In genomic region chr6:98980814-98981213, GRCh38 we compare ENCODE assay signal across 21 cellular contexts. TPM values are rescaled to one million over a fixed set of nuclear protein-coding genes. Genes with fewer than 3 reads are reported as not detected.
DNase-seq lines count a peak whose midpoint lies in the region; ATAC-seq, FAIRE-seq and TF ChIP-seq lines count a peak whose summit lies in the region.
"Had no signal": no experiment of that assay in that cellular context is flagged by ENCODE, and none has a peak within 500 bp of the region (broad histone marks: within the 10 kb centered on the region; RNA-seq: fewer than 3 reads in every experiment).

No MANE protein-coding gene starts in this region.

- no peak for ATAC-seq in GM18505 (IDR thresholded peaks at IDR 0.05; ENCODE audit: unreplicated experiment)
- ATAC-seq: PC-3, T-cell had no signal

- no peak overlapping the region for H3K4me3 ChIP-seq in A673 (ENCODE audit: low read depth, low read length, poor library complexity, severe bottlenecking)
- H3K4me3 ChIP-seq: sigmoid colon, suprapubic skin had no signal

- no peaks in the 10 kb centered on the region for H3K9me3 ChIP-seq in A673 (ENCODE audit: low read depth, low read length, poor library complexity, severe bottlenecking)
- H3K9me3 ChIP-seq: sigmoid colon, suprapubic skin had no signal

- TF ChIP-seq CTCF in A673 (conservative IDR thresholded peaks at IDR 0.05; ENCODE audit: low read depth, low read length) (peak; percentile 28; the same call in 1 of the 2 replicates), GM13977 (IDR thresholded peaks at IDR 0.05; ENCODE audit: extremely low read depth, insufficient read depth, missing control alignments) (peak; percentile 6)

- CTCF ChIA-PET in A673 (lab: Charles Lee), result no interaction called here

- TF ChIP-seq POLR2A in GM18505 (IDR thresholded peaks at IDR 0.05; ENCODE audit: borderline replicate concordance, extremely low read depth, insufficient read depth, insufficient read length), result no peak

- no peak overlapping the region for H3K27ac ChIP-seq in A673 (ENCODE audit: low read depth, low read length, poor library complexity, severe bottlenecking)
- H3K27ac ChIP-seq: sigmoid colon, suprapubic skin had no signal

- no peaks in the 10 kb centered on the region for H3K36me3 ChIP-seq in A673 (ENCODE audit: insufficient read depth, low read length, poor library complexity, severe bottlenecking)
- H3K36me3 ChIP-seq: sigmoid colon, suprapubic skin had no signal

- intact Hi-C loops in A673 (cut with micrococcal nuclease; ENCODE audit: unreplicated experiment), result no loop called here

- in situ Hi-C loops in GM13977 (cut with MboI; ENCODE audit: low pct_unique_long_range_greater_than_20kb, low sequenced_read_pairs, unreplicated experiment), result no loop called here

- POLR2A ChIA-PET in A673 (lab: Charles Lee; ENCODE audit: low non-redundant PET), result no interaction called here

- DNase-seq in A673 (ENCODE audit: low spot score) (peak; percentile 11), GM13977 (ENCODE audit: low spot score) (no peak), OCI-M1 (lab: John Stamatoyannopoulos, UW) (peak; percentile 50), iPS DF 4.7 (ENCODE audit: extremely low read depth, low spot score) (peak; percentile 22), HTR-8/SVneo (ENCODE audit: insufficient read length, low spot score) (no peak), NCI-H2227 treated with DMSO at 0.1 percent for 48 hours (lab: John Stamatoyannopoulos, UW) (no peak), NCI-H524 (lab: John Stamatoyannopoulos, UW) (no peak)
- DNase-seq: activated CD4-positive, alpha-beta T cell treated with anti-CD3 and anti-CD28 coated beads for 4 hours; activated naive CD4-positive, alpha-beta T cell treated with anti-CD3 and anti-CD28 coated beads, Interleukin-2, amount 10 ng/mL, durations not matched to agents 7 days and 5 days; amygdala; NCI-H1417 treated with DMSO at 0.1 percent for 48 hours; NCI-H2171; NCI-H526 treated with DMSO at 0.1 percent for 48 hours; nephron progenitor cell; PC-3; sigmoid colon; T-cell had no signal

- H3K4me1 ChIP-seq in A673 (ENCODE audit: insufficient read depth, low read length, poor library complexity, severe bottlenecking), result no peaks in the 10 kb centered on the region
- H3K4me1 ChIP-seq: sigmoid colon had no signal

- FAIRE-seq in HTR-8/SVneo (lab: Jason Lieb, UNC), result no peak
- FAIRE-seq: endometrium, TTC549 had no signal

- BruUV-seq in A673 (replicated peaks; lab: Mats Ljungman, UMichigan), result no TSS peak

- H3K27me3 ChIP-seq in A673 (replicated peaks; ENCODE audit: insufficient read depth, low read depth, low read length, poor library complexity), result no peaks in the 10 kb centered on the region
- H3K27me3 ChIP-seq: sigmoid colon, suprapubic skin had no signal

RNA-seq across cellular contexts. Expression of gene FBXL4, which starts 33.1 kb away (rescaled TPM):
- 13.2 and 14.1 TPM in 2 replicates for total RNA-seq in A673 (2021)

Comparison
In these comparisons a context has a peak if more than half of its experiments do, and no peak if none do; other contexts are left out.
1. DNase-seq: peak in A673 (single experiment), OCI-M1 (single experiment) and iPS DF 4.7 (single experiment); none in GM13977 (single experiment), HTR-8/SVneo (single experiment), NCI-H2227 treated with DMSO at 0.1 percent for 48 hours (single experiment) and NCI-H524 (0 of 2).